In the genomic region with DNA sequence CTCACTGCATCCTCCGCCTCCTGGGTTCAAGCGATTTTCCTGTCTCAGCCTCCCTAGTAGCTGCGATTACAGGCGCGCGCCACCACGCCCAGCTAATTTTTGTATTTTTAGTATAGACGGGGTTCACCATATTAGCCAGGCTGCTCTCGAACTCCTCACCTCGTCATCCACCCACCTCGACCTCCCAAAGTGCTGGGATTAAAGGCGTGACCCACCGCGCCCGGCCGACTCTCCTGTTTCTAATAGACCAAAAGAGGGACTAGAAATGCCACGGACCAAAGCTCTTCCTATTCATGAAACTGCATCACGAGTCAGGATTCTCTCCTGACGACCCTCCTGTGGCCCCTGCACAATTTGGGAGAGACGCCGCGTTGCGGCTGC, we compare ENCODE assay signal across 8 cellular contexts. TPM values are rescaled to one million over a fixed set of nuclear protein-coding genes. Genes with fewer than 3 reads are reported as not detected.
DNase-seq lines count a peak whose midpoint lies in the region; ATAC-seq and TF ChIP-seq lines count a peak whose summit lies in the region.

No MANE protein-coding gene starts in this region.

- H3K9me3 ChIP-seq in OCI-LY7 (ENCODE audit: low read length) = peaks cover 28% of the 10 kb centered on the region; the same call in 1 of the 2 replicates
- H3K9me3 ChIP-seq in ovary = no peaks in the 10 kb centered on the region

- intact Hi-C loops in OCI-LY7 (cut with micrococcal nuclease; ENCODE audit: unreplicated experiment) (loop anchor here (1.0 kb wide), 1 partner anchor 330 kb away; a partner anchor contains a TSS), ovary (cut with DNase I) (no loop called here)

- peak overlapping the region; percentile 89 for H3K4me3 ChIP-seq in OCI-LY7 (ENCODE audit: low read depth, low read length, poor library complexity, severe bottlenecking)
- peak overlapping the region; percentile 74 for H3K4me3 ChIP-seq in epithelial cell of esophagus (ENCODE audit: low read length)
- peak overlapping the region; percentile 65 for H3K4me3 ChIP-seq in ovary

- 5 to 13% (median 6%) methylated on average over 18 to 23 of the region's 23 CpGs for whole genome bisulfite sequencing in ovary, 3 donors

- H3K4me1 ChIP-seq in OCI-LY7 (ENCODE audit: insufficient read depth, low read length, poor library complexity, severe bottlenecking) (peaks cover 12% of the 10 kb centered on the region), ovary (ENCODE audit: insufficient read depth) (peaks cover 2% of the 10 kb centered on the region)

- H3K9me2 ChIP-seq in OCI-LY7 (ENCODE audit: insufficient read depth, low read length) = no peaks in the 10 kb centered on the region

- TF ChIP-seq EP300 in ovary (IDR thresholded peaks at IDR 0.05) = no peak

- H3K27ac ChIP-seq in OCI-LY7 (ENCODE audit: low read depth, low read length, poor library complexity, severe bottlenecking) = peak overlapping the region; percentile 78
- peak overlapping the region; percentile 73 to 88 for H3K27ac ChIP-seq in ovary

- peaks cover 57% of the 10 kb centered on the region for H3K79me2 ChIP-seq in OCI-LY7 (ENCODE audit: insufficient read depth, low read depth, low read length)

- TF ChIP-seq POLR2A in ovary (IDR thresholded peaks at IDR 0.05) = no peak

- H3K27me3 ChIP-seq in ovary = no peaks in the 10 kb centered on the region

- no TSS peak for BruUV-seq in OCI-LY7 (replicated peaks; lab: Mats Ljungman, UMichigan)

- POLR2A ChIA-PET in OCI-LY7 (lab: Charles Lee) = interaction anchor here (0.5 to 3.3 kb wide), 11 partner anchors 8 to 1797 kb away, joined by 3 to 19 read pairs (median 4); a partner anchor contains a TSS

- no peaks in the 10 kb centered on the region for H4K20me1 ChIP-seq in OCI-LY7 (ENCODE audit: insufficient read depth, low read length)

- H2AFZ ChIP-seq in OCI-LY7 (ENCODE audit: low read length) = peak overlapping the region; percentile 42; the same call in 1 of the 2 replicates

- H3K36me3 ChIP-seq in OCI-LY7 (ENCODE audit: insufficient read depth, low read length) (peaks cover 70% of the 10 kb centered on the region), ovary (no peaks in the 10 kb centered on the region)

- DNase-seq in Daoy (ENCODE audit: low read depth) (peak; percentile 6), OCI-LY7 (ENCODE audit: low spot score) (no peak), epithelial cell of esophagus (ENCODE audit: low read depth) (no peak), ovary (no peak), superior temporal gyrus (ENCODE audit: extremely low spot score) (no peak), NCI-H146 (lab: John Stamatoyannopoulos, UW) (no peak)
- DNase-seq in activated effector memory CD4-positive, alpha-beta T cell treated with anti-CD3 and anti-CD28 coated beads, Interleukin-2, amount 50 U/mL, for 16 hours = no peak

- peak overlapping the region; percentile 67 for H3K4me2 ChIP-seq in OCI-LY7 (ENCODE audit: low read length)

- CTCF ChIA-PET in OCI-LY7 (lab: Charles Lee; ENCODE audit: unreplicated experiment) = no interaction called here

- no peak for ATAC-seq in HG02870 (IDR thresholded peaks at IDR 0.05; ENCODE audit: unreplicated experiment)

- TF ChIP-seq CTCF in OCI-LY7 (conservative IDR thresholded peaks at IDR 0.05; ENCODE audit: low read length) (no peak), epithelial cell of esophagus (IDR thresholded peaks at IDR 0.05; ENCODE audit: insufficient read depth, low read depth, low read length, missing control alignments) (no peak), ovary (IDR thresholded peaks at IDR 0.05) (no peak)

RNA-seq across cellular contexts. Expression of a gene that starts 0.6 kb away (rescaled TPM):
- total RNA-seq in Daoy (2014; rRNA removed; shearing (Covaris generic)) = 8.1 and 8.7 TPM in 2 replicates
- total RNA-seq in OCI-LY7 (2014; rRNA removed; shearing (Covaris generic)) = 31.5 and 39.7 TPM in 2 replicates
- total RNA-seq in OCI-LY7 (2022) (55.6 and 66.1 TPM in 2 replicates), ovary (10 to 100 TPM; 16.4 to 31.2 (median 23.6) TPM)
- 10 to 100 TPM; 10.8 to 12.5 TPM for polyA plus RNA-seq in ovary
